Comparison of ENCODE assay signal across 11 cellular contexts in genomic region chr4:118102195-118102594, GRCh38.
"Had no signal": no experiment of that assay in that cellular context is flagged by ENCODE, and none has a peak within 500 bp of the region (broad histone marks: within the 10 kb centered on the region; RNA-seq: fewer than 3 reads in every experiment).

No MANE protein-coding gene starts in this region.

- H3K36me3 ChIP-seq: HAP-1 had no signal

- H3K9me3 ChIP-seq: HAP-1 had no signal

- ATAC-seq: GM23338, HCT116 had no signal

- H3K27ac ChIP-seq: GM23248 had no signal

- H3K4me3 ChIP-seq: GM23248, GM23338, HAP-1 had no signal

- H2AFZ ChIP-seq: GM23248, GM23338 had no signal

- H3K9ac ChIP-seq: GM23248 had no signal

- H3K4me2 ChIP-seq: GM23338 had no signal

- DNase-seq: GM23248, GOT3, H7, H9, HCEC 1CT, HFFc6 had no signal

- FAIRE-seq: H1, H54 had no signal
